In genomic region chr7:127252736-127253288, GRCh38 we compare ENCODE assay signal across 8 cellular contexts. TPM values are rescaled to one million over a fixed set of nuclear protein-coding genes. Genes with fewer than 3 reads are reported as not detected.
DNase-seq lines count a peak whose midpoint lies in the region; ATAC-seq, FAIRE-seq and TF ChIP-seq lines count a peak whose summit lies in the region.

Gene GRM8, minus strand, starts transcription at chr7:127252941.

- H4K20me1 ChIP-seq in endothelial cell of umbilical vein (replicated peaks; ENCODE audit: control insufficient read depth, extremely low read depth, insufficient read depth, low read length): no peaks in the 10 kb centered on the region

- ATAC-seq in GM18909 (IDR thresholded peaks at IDR 0.05; ENCODE audit: poor library complexity, unreplicated experiment) (peak; percentile 21), WTC11 (peak; percentile 78)

- H3K27me3 ChIP-seq in endothelial cell of umbilical vein (ENCODE audit: control insufficient read depth in 2 of 2, insufficient read depth in 2 of 2, low read length in 2 of 2): peaks cover 36 to 56% of the 10 kb centered on the region in 2 experiments
- peaks cover 60% of the 10 kb centered on the region for H3K27me3 ChIP-seq in thymus (ENCODE audit: control insufficient read depth, insufficient read depth)

- H3K9me3 Mint-ChIP-seq in WTC11: no peaks in the 10 kb centered on the region
- no peaks in the 10 kb centered on the region for H3K9me3 Mint-ChIP-seq in mesothelial cell of epicardium

- no TSS peak for BruUV-seq in endothelial cell of umbilical vein (replicated peaks; lab: Mats Ljungman, UMichigan)

- TF ChIP-seq CTCF in AG10803 (conservative IDR thresholded peaks at IDR 0.05; ENCODE audit: low read length): no peak
- no peak for TF ChIP-seq CTCF in WTC11 (IDR thresholded peaks at IDR 0.05)
- TF ChIP-seq CTCF in endothelial cell of umbilical vein (IDR thresholded peaks at IDR 0.05; ENCODE audit: extremely low read depth in 1 of 2, insufficient read depth in 1 of 2, low read depth in 1 of 2, low read length in 2 of 2): no peak
- TF ChIP-seq CTCF in mesothelial cell of epicardium (IDR thresholded peaks at IDR 0.05; ENCODE audit: unreplicated experiment): no peak

- no peaks in the 10 kb centered on the region for H3K9me1 ChIP-seq in endothelial cell of umbilical vein (replicated peaks; ENCODE audit: control insufficient read depth, extremely low read depth, insufficient read depth, low read length)

- H3K9me3 ChIP-seq in endothelial cell of umbilical vein (replicated peaks; ENCODE audit: control insufficient read depth, insufficient read depth, low read length) (no peaks in the 10 kb centered on the region), thymus (ENCODE audit: control insufficient read depth) (no peaks in the 10 kb centered on the region)

- POLR2A ChIA-PET in WTC11 (lab: Charles Lee): no interaction called here
- POLR2A ChIA-PET in endothelial cell of umbilical vein (lab: Charles Lee): no interaction called here

- intact Hi-C loops in endothelial cell of umbilical vein (cut with micrococcal nuclease): loop anchor here (1.0 to 5.0 kb wide), 5 partner anchors 94 to 552 kb away; partner anchors contain the start of genes ARF5, GCC1 and ZNF800

- peak within 1 kb of the TSS; percentile 78 for H3K4me3 Mint-ChIP-seq in WTC11
- H3K4me3 Mint-ChIP-seq in mesothelial cell of epicardium: peak within 1 kb of the TSS; percentile 76

- H3K4me3 ChIP-seq in AG10803 (ENCODE audit: low read length) (peak within 1 kb of the TSS; percentile 69), endothelial cell of umbilical vein (replicated peaks in 1 of 3; ENCODE audit: insufficient read depth in 1 of 3, low read depth in 1 of 3, low read length in 3 of 3) (peak within 1 kb of the TSS; percentile 27 to 59 (median 41)), thymus (ENCODE audit: low read length) (peak within 1 kb of the TSS; percentile 55)

- peak within 1 kb of the TSS; percentile 68 for H3K4me2 ChIP-seq in endothelial cell of umbilical vein (ENCODE audit: insufficient read depth, low read length)

- H3K4me1 ChIP-seq in endothelial cell of umbilical vein (ENCODE audit: control insufficient read depth, extremely low read depth, insufficient read depth, low read length) (peaks cover 9% of the 10 kb centered on the region), thymus (ENCODE audit: control insufficient read depth, insufficient read depth, low read length) (peaks cover 4% of the 10 kb centered on the region)

- H3K27ac ChIP-seq in endothelial cell of umbilical vein (ENCODE audit: insufficient read depth, low read depth, low read length) (no peak within 1 kb of the TSS), thymus (ENCODE audit: low read depth) (no peak within 1 kb of the TSS)

- H3K27me3 Mint-ChIP-seq in WTC11 (ENCODE audit: low read depth) (peaks cover 85% of the 10 kb centered on the region), mesothelial cell of epicardium (ENCODE audit: low read depth) (peaks cover 93% of the 10 kb centered on the region)

- DNase-seq in AG10803 (ENCODE audit: low read depth) (peak; percentile 11), NCI-H1048 (lab: John Stamatoyannopoulos, UW) (peak; percentile 18), WTC11 (ENCODE audit: low spot score) (peak; percentile 80), endothelial cell of umbilical vein (ENCODE audit: low read depth, low spot score) (peak; percentile 61), mesothelial cell of epicardium (ENCODE audit: low spot score in 2 of 2, unreplicated experiment in 2 of 2) (peak; percentile 29 to 62)
- DNase-seq in central memory CD4-positive, alpha-beta T cell: no peak

- peak within 1 kb of the TSS; percentile 27 for H3K9ac ChIP-seq in endothelial cell of umbilical vein (replicated peaks; ENCODE audit: extremely low read depth, insufficient read depth, low read length)

- H3K36me3 ChIP-seq in endothelial cell of umbilical vein (ENCODE audit: control insufficient read depth in 2 of 2, extremely low read depth in 1 of 2, insufficient read depth in 2 of 2, low read length in 2 of 2) (no peaks in the 10 kb centered on the region), thymus (ENCODE audit: control insufficient read depth, insufficient read depth) (no peaks in the 10 kb centered on the region)

- no peaks in the 10 kb centered on the region for H3K79me2 ChIP-seq in endothelial cell of umbilical vein (ENCODE audit: control insufficient read depth, insufficient read depth, low read length)

- H3K36me3 Mint-ChIP-seq in WTC11 (no peaks in the 10 kb centered on the region), mesothelial cell of epicardium (no peaks in the 10 kb centered on the region)

- dilution Hi-C loops in endothelial cell of umbilical vein (cut with MboI; ENCODE audit: extremely low pct_ligation_motif_present, low sequenced_read_pairs): no loop called here

- CTCF ChIA-PET in WTC11 (lab: Charles Lee) (interaction anchor here (0.5 to 3.0 kb wide), 7 partner anchors 13 to 450 kb away, joined by 3 to 21 read pairs (median 3); no protein-coding TSS in a partner anchor), endothelial cell of umbilical vein (lab: Charles Lee) (interaction anchor here (1.1 to 4.6 kb wide), 5 partner anchors 8 to 957 kb away, joined by 4 to 30 read pairs (median 5); no protein-coding TSS in a partner anchor)

- H3K27ac Mint-ChIP-seq in WTC11 (no peak within 1 kb of the TSS), mesothelial cell of epicardium (no peak within 1 kb of the TSS)

- TF ChIP-seq POLR2A in endothelial cell of umbilical vein (IDR thresholded peaks at IDR 0.05; ENCODE audit: low read depth, low read length): no peak

- peak within 1 kb of the TSS; percentile 92 for H2AFZ ChIP-seq in endothelial cell of umbilical vein (ENCODE audit: low read depth, low read length)

- peak; percentile 71 for FAIRE-seq in endothelial cell of umbilical vein (lab: Jason Lieb, UNC)

- H3K4me1 Mint-ChIP-seq in WTC11 (peaks cover 25% of the 10 kb centered on the region), mesothelial cell of epicardium (peaks cover 10% of the 10 kb centered on the region)

- WGBS in thymus: under 1% methylated on average over 66 of the region's 66 CpGs

TF ChIP-seq in WTC11, 78 proteins besides CTCF, POLR2A, EP300 and RAD21 (continues in another document):
- TF ChIP-seq E2F5 (CRISPR knock-in tag; IDR thresholded peaks at IDR 0.05): peak; percentile 69
- TF ChIP-seq JUN (CRISPR knock-in tag; IDR thresholded peaks at IDR 0.05): no peak
- TF ChIP-seq MAX (CRISPR knock-in tag; IDR thresholded peaks at IDR 0.05): 0 out of 2 replicates have a peak, but pooled peaks have one; percentile 33
- TF ChIP-seq MLX (CRISPR knock-in tag; IDR thresholded peaks at IDR 0.05): no peak
- no peak for TF ChIP-seq CREB1 (CRISPR knock-in tag; IDR thresholded peaks at IDR 0.05)

TF ChIP-seq in endothelial cell of umbilical vein, 7 proteins besides CTCF, POLR2A, EP300 and RAD21:
- TF ChIP-seq POLR2AphosphoS5 (IDR thresholded peaks at IDR 0.05; ENCODE audit: insufficient read depth, low read depth, low read length): no peak
- no peak for TF ChIP-seq GATA2 (IDR thresholded peaks at IDR 0.05; ENCODE audit: insufficient read depth, insufficient read length, low read depth, low read length)
- no peak for TF ChIP-seq JUN (IDR thresholded peaks at IDR 0.05; ENCODE audit: borderline replicate concordance, insufficient read depth, insufficient read length, low read depth)
- TF ChIP-seq MAX (IDR thresholded peaks at IDR 0.05; ENCODE audit: insufficient read depth, insufficient read length): no peak
- TF ChIP-seq FOS (IDR thresholded peaks at IDR 0.05; ENCODE audit: borderline replicate concordance, insufficient read depth, low read length): no peak
- TF ChIP-seq MYC (IDR thresholded peaks at IDR 0.05; ENCODE audit: low read depth, low read length): no peak
- no peak for TF ChIP-seq EZH2 (IDR thresholded peaks at IDR 0.05; ENCODE audit: borderline replicate concordance, low read depth, low read length, severe bottlenecking)
TF ChIP-seq in endothelial cell of umbilical vein: peak in this region for 0.

RNA-seq across cellular contexts. Expression of gene GRM8, which starts in this region (rescaled TPM):
- total RNA-seq in WTC11 (2021) (2.1 to 2.4 TPM (median 2.3 TPM) in 3 replicates), endothelial cell of umbilical vein (not detected in 2 replicates), mesothelial cell of epicardium (0.52 to 1.1 TPM (median 1.0 TPM) in 3 replicates)
- polyA plus RNA-seq in endothelial cell of umbilical vein (not detected in 2 replicates), thymus (0.27 TPM)
- 0.17 TPM in 1 of 2 replicates, not detected in the other for polyA plus RNA-seq in endothelial cell of umbilical vein (2011; cell fraction: cytosol; rRNA removed)
- polyA plus RNA-seq in endothelial cell of umbilical vein (2011; cell fraction: nucleus; rRNA removed): 0.15 and 0.20 TPM in 2 replicates
- polyA plus RNA-seq in endothelial cell of umbilical vein (2012): not detected in 2 replicates
- polyA minus RNA-seq in endothelial cell of umbilical vein: 0.30 TPM in 1 of 2 replicates, not detected in the other
- not detected for polyA minus RNA-seq in endothelial cell of umbilical vein (2011; cell fraction: cytosol; rRNA and poly(A)+ RNA removed)
- polyA minus RNA-seq in endothelial cell of umbilical vein (2011; cell fraction: nucleus; rRNA and poly(A)+ RNA removed): 0.48 TPM in 1 of 2 replicates, not detected in the other

Comparison
In these comparisons a context has a peak if more than half of its experiments do, and no peak if none do; other contexts are left out.
1. Peak in DNase-seq, H3K4me3 ChIP-seq, H3K9ac ChIP-seq and H3K4me2 ChIP-seq in endothelial cell of umbilical vein; RNA of the gene not detected or under 1 TPM.